ENCODE assay signal across 2 cellular contexts in genomic region chr1:167734227-167734626, GRCh38.
A peak's percentile ranks its signal among the peaks of the same experiment; 100 is the strongest.
TF ChIP-seq lines count a peak whose summit lies in the region.

No MANE protein-coding gene starts in this region.

TF ChIP-seq in IMR-90, 13 proteins besides CTCF, POLR2A, EP300 and RAD21:
- TF ChIP-seq RCOR1 (IDR thresholded peaks at IDR 0.05; ENCODE audit: insufficient replicate concordance, low read length) (no peak), BHLHE40 (IDR thresholded peaks at IDR 0.05; ENCODE audit: low read depth, low read length) (no peak), CEBPB (IDR thresholded peaks at IDR 0.05; ENCODE audit: low read depth, low read length) (peak; percentile 75; the same call in 1 of the 2 replicates)

TF ChIP-seq in K562, 482 proteins besides CTCF, POLR2A, EP300 and RAD21:
- TF ChIP-seq ZNF24 (IDR thresholded peaks at IDR 0.05) (no peak), CEBPB (tag; IDR thresholded peaks at IDR 0.05) (peak; percentile 91), CEBPG (CRISPR knock-in tag; IDR thresholded peaks at IDR 0.05) (peak; percentile 67), CEBPG (tag; conservative IDR thresholded peaks at IDR 0.05 in 1 of 2, IDR thresholded peaks at IDR 0.05 in 1 of 2) (peak; percentile 47 to 68; a peak in 3 of 4 replicates)
TF ChIP-seq in K562: peak in this region for 2.
